8 cellular contexts compared by ENCODE assay signal in genomic region chr9:128066713-128067621, GRCh38. TPM values are rescaled to one million over a fixed set of nuclear protein-coding genes. Genes with fewer than 3 reads are reported as not detected.
DNase-seq lines count a peak whose midpoint lies in the region; ATAC-seq, FAIRE-seq and TF ChIP-seq lines count a peak whose summit lies in the region.

NAIF1 (minus strand) TSS chr9:128067320; CDS start chr9:128067101, 219 bp downstream.

- POLR2A ChIA-PET in OCI-LY7 (lab: Charles Lee), result interaction anchor here (0.6 to 1.0 kb wide), 4 partner anchors 8 to 775 kb away, joined by 3 to 4 read pairs (median 3); no protein-coding TSS in a partner anchor

- H3K4me2 ChIP-seq in OCI-LY7 (ENCODE audit: low read length), result peak within 1 kb of the TSS; percentile 89

- DNase-seq in D721Med (ENCODE audit: insufficient read length, low spot score), result peak; percentile 94
- peak; percentile 96 for DNase-seq in HuH-7.5 (ENCODE audit: low spot score)
- peak; percentile 100 for DNase-seq in OCI-LY7 (ENCODE audit: low spot score)
- DNase-seq in activated T-cell treated with anti-CD3 and anti-CD28 coated beads for 24 hours (ENCODE audit: low read depth), result peak; percentile 95
- peak; percentile 99 for DNase-seq in epithelial cell of esophagus (ENCODE audit: low read depth)
- DNase-seq in stimulated activated CD8-positive, alpha-beta memory T cell treated with anti-CD3 and anti-CD28 coated beads, Interleukin-4, amount 100 ng/mL, for 1 hour (ENCODE audit: low read depth in 2 of 2, low spot score in 1 of 2), result peak; percentile 72 to 93

- no peak for FAIRE-seq in D721Med (lab: Jason Lieb, UNC)

- BruUV-seq in OCI-LY7 (replicated peaks; lab: Mats Ljungman, UMichigan), result TSS peak; percentile 56

- TF ChIP-seq CTCF in D721Med (IDR thresholded peaks at IDR 0.05; ENCODE audit: insufficient read depth, missing control alignments) (no peak), OCI-LY7 (conservative IDR thresholded peaks at IDR 0.05; ENCODE audit: low read length) (no peak; the same call in 1 of the 2 replicates), epithelial cell of esophagus (IDR thresholded peaks at IDR 0.05; ENCODE audit: insufficient read depth, low read depth, low read length, missing control alignments) (no peak)

- H3K27ac ChIP-seq in OCI-LY7 (ENCODE audit: low read depth, low read length, poor library complexity, severe bottlenecking), result peak within 1 kb of the TSS; percentile 92

- no peaks in the 10 kb centered on the region for H4K20me1 ChIP-seq in OCI-LY7 (ENCODE audit: insufficient read depth, low read length)

- H3K79me2 ChIP-seq in OCI-LY7 (ENCODE audit: insufficient read depth, low read depth, low read length), result peaks cover 46% of the 10 kb centered on the region

- intact Hi-C loops in OCI-LY7 (cut with micrococcal nuclease; ENCODE audit: unreplicated experiment), result loop anchor here (5.0 kb wide), 1 partner anchor 290 kb away; the partner anchor contains the start of gene SH2D3C

- H3K4me1 ChIP-seq in OCI-LY7 (ENCODE audit: insufficient read depth, low read length, poor library complexity, severe bottlenecking), result peaks cover 40% of the 10 kb centered on the region
- H3K4me1 ChIP-seq in mononuclear cell (ENCODE audit: insufficient read depth, low read length), result peaks cover 84% of the 10 kb centered on the region

- CTCF ChIA-PET in OCI-LY7 (lab: Charles Lee; ENCODE audit: unreplicated experiment), result interaction anchor here (0.6 to 1.0 kb wide), 2 partner anchors 12 to 623 kb away, joined by 3 to 8 read pairs; no protein-coding TSS in a partner anchor

- no peaks in the 10 kb centered on the region for H3K9me3 ChIP-seq in OCI-LY7 (ENCODE audit: low read length)
- H3K9me3 ChIP-seq in mononuclear cell (ENCODE audit: low read depth, low read length), result no peaks in the 10 kb centered on the region

- H3K27me3 ChIP-seq in mononuclear cell (ENCODE audit: insufficient read depth, low read length), result no peaks in the 10 kb centered on the region

- no peaks in the 10 kb centered on the region for H3K9me2 ChIP-seq in OCI-LY7 (ENCODE audit: insufficient read depth, low read length)

- H3K4me3 ChIP-seq in OCI-LY7 (ENCODE audit: low read depth, low read length, poor library complexity, severe bottlenecking) (peak within 1 kb of the TSS; percentile 87), epithelial cell of esophagus (ENCODE audit: low read length) (peak within 1 kb of the TSS; percentile 87), mononuclear cell (ENCODE audit: low read length) (peak within 1 kb of the TSS; percentile 96)

- peaks cover 10% of the 10 kb centered on the region for H3K36me3 ChIP-seq in OCI-LY7 (ENCODE audit: insufficient read depth, low read length)

- peak within 1 kb of the TSS; percentile 85; the same call in 1 of the 2 replicates for H2AFZ ChIP-seq in OCI-LY7 (ENCODE audit: low read length)

- peak; percentile 57 for ATAC-seq in GM21526 (IDR thresholded peaks at IDR 0.05; ENCODE audit: low FRiP score, unreplicated experiment)

RNA-seq across cellular contexts. Expression of gene NAIF1, which starts in this region (rescaled TPM):
- total RNA-seq in OCI-LY7 (2014; rRNA removed; shearing (Covaris generic)), result 8.6 TPM in 2 replicates
- total RNA-seq in OCI-LY7 (2022) (14.8 and 14.9 TPM in 2 replicates), mononuclear cell (14.0 TPM)

Comparison
In these comparisons a context has a peak if more than half of its experiments do, and no peak if none do; other contexts are left out.
1. Peak in every context shown above with its lines: DNase-seq, ATAC-seq, H3K4me3 ChIP-seq and H3K27ac ChIP-seq.